ENCODE assay signal across 9 cellular contexts in the genomic region with DNA sequence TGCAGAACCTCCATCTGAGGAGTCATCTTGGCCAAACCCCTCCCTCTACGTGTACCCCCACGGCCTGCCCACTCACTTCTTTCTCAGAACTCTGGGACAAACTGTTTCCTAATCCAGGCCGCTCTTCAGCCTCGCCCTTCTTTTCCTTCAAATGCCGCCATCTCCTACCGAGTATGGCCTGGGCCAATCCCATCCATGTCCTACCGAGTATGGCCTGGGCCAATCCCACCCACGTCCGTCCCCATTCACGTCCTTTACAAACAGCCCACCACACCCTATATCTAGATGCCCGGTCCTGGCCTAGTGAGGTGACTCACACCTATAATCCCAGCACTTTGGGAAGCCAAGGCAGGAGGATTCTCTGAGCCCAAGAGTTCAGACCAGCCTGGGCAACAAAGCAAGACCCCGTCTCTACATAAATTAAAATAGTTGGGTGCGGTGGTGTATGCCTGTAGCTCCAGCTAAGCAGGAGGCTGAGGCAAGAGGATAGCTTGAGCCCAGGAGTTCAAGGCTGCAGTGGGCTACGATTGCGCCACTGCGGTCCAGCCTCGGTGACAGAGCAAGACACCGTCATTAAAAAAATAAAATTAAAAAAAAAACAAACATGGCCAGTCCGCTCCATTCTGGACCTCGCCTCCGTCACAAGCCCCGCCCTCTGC. TPM values are rescaled to one million over a fixed set of nuclear protein-coding genes. Genes with fewer than 3 reads are reported as not detected.
A peak's percentile ranks its signal among the peaks of the same experiment; 100 is the strongest.
DNase-seq lines count a peak whose midpoint lies in the region; ATAC-seq and TF ChIP-seq lines count a peak whose summit lies in the region.
"Had no signal": no experiment of that assay in that cellular context is flagged by ENCODE, and none has a peak within 500 bp of the region (broad histone marks: within the 10 kb centered on the region; RNA-seq: fewer than 3 reads in every experiment).

No MANE protein-coding gene starts in this region.

- peaks cover 4% of the 10 kb centered on the region for H3K4me1 ChIP-seq in iPS-18a (ENCODE audit: control insufficient read depth, low read depth, low read length)

- H3K4me3 ChIP-seq in iPS-18a (ENCODE audit: low read length): peak overlapping the region; percentile 87

- peak overlapping the region; percentile 96 for H3K4me3 Mint-ChIP-seq in HFFc6
- H3K4me3 Mint-ChIP-seq in activated T-helper 2 cell treated with anti-CD3 and anti-CD28 coated beads, Interferon-gamma antibody, Interleukin-2, Interleukin-4, amounts not matched to agents 10 μg/mL and 5 μg/mL and 100 μg/mL, durations not matched to agents 14 hours and 24 hours and 36 hours (ENCODE audit: low read depth): peak overlapping the region; percentile 87
- H3K4me3 Mint-ChIP-seq in stimulated activated naive B cell treated with anti-CD40 and anti-IgM and Interleukin-4, amounts not matched to agents 10 μg/mL and 1 μg/mL and 100 μg/mL, for 72 hours: peak overlapping the region; percentile 99

- H3K9me3 ChIP-seq in iPS-18a (ENCODE audit: control insufficient read depth, low read depth, low read length): no peaks in the 10 kb centered on the region

- H3K27ac ChIP-seq in iPS-18a (ENCODE audit: low read length): no peak overlapping the region

- intact Hi-C loops in activated T-helper 2 cell treated with anti-CD3 and anti-CD28 coated beads, Interferon-gamma antibody, Interleukin-2, Interleukin-4, amounts not matched to agents 10 μg/mL and 5 μg/mL and 100 μg/mL, durations not matched to agents 14 hours and 24 hours and 36 hours (cut with micrococcal nuclease): loop anchor here (5.0 kb wide), 1 partner anchor 180 kb away; no protein-coding TSS in a partner anchor

- no peak for TF ChIP-seq CTCF in HFFc6 (IDR thresholded peaks at IDR 0.05)

- ATAC-seq in stimulated activated naive B cell treated with anti-CD40 and anti-IgM and Interleukin-4, amounts not matched to agents 10 μg/mL and 1 μg/mL and 100 μg/mL, for 72 hours (replicated peaks): no peak

- H3K9me3 Mint-ChIP-seq in HFFc6: peaks cover 8% of the 10 kb centered on the region; the same call in 1 of the 2 replicates
- H3K9me3 Mint-ChIP-seq in activated T-helper 2 cell treated with anti-CD3 and anti-CD28 coated beads, Interferon-gamma antibody, Interleukin-2, Interleukin-4, amounts not matched to agents 10 μg/mL and 5 μg/mL and 100 μg/mL, durations not matched to agents 14 hours and 24 hours and 36 hours: no peaks in the 10 kb centered on the region
- H3K9me3 Mint-ChIP-seq in stimulated activated naive B cell treated with anti-CD40 and anti-IgM and Interleukin-4, amounts not matched to agents 10 μg/mL and 1 μg/mL and 100 μg/mL, for 72 hours: peaks cover 0 to 4% of the 10 kb centered on the region in 2 donors

- peaks cover 28% of the 10 kb centered on the region for H3K4me1 Mint-ChIP-seq in HFFc6 (ENCODE audit: low read depth)
- peaks cover 7% of the 10 kb centered on the region for H3K4me1 Mint-ChIP-seq in activated T-helper 2 cell treated with anti-CD3 and anti-CD28 coated beads, Interferon-gamma antibody, Interleukin-2, Interleukin-4, amounts not matched to agents 10 μg/mL and 5 μg/mL and 100 μg/mL, durations not matched to agents 14 hours and 24 hours and 36 hours (ENCODE audit: low read depth)
- peaks cover 7 to 26% of the 10 kb centered on the region in 2 donors for H3K4me1 Mint-ChIP-seq in stimulated activated naive B cell treated with anti-CD40 and anti-IgM and Interleukin-4, amounts not matched to agents 10 μg/mL and 1 μg/mL and 100 μg/mL, for 72 hours

- peak overlapping the region; percentile 76 for H3K27ac Mint-ChIP-seq in HFFc6
- peak overlapping the region; percentile 82 for H3K27ac Mint-ChIP-seq in activated T-helper 2 cell treated with anti-CD3 and anti-CD28 coated beads, Interferon-gamma antibody, Interleukin-2, Interleukin-4, amounts not matched to agents 10 μg/mL and 5 μg/mL and 100 μg/mL, durations not matched to agents 14 hours and 24 hours and 36 hours
- H3K27ac Mint-ChIP-seq in stimulated activated naive B cell treated with anti-CD40 and anti-IgM and Interleukin-4, amounts not matched to agents 10 μg/mL and 1 μg/mL and 100 μg/mL, for 72 hours: peak overlapping the region; percentile 91

- H3K9ac ChIP-seq in iPS-18a (ENCODE audit: low read length): peak overlapping the region; percentile 25

- peaks cover 4% of the 10 kb centered on the region for H3K27me3 Mint-ChIP-seq in HFFc6 (ENCODE audit: insufficient read depth)
- H3K27me3 Mint-ChIP-seq in activated T-helper 2 cell treated with anti-CD3 and anti-CD28 coated beads, Interferon-gamma antibody, Interleukin-2, Interleukin-4, amounts not matched to agents 10 μg/mL and 5 μg/mL and 100 μg/mL, durations not matched to agents 14 hours and 24 hours and 36 hours (ENCODE audit: low read depth): peaks cover 1% of the 10 kb centered on the region
- H3K27me3 Mint-ChIP-seq in stimulated activated naive B cell treated with anti-CD40 and anti-IgM and Interleukin-4, amounts not matched to agents 10 μg/mL and 1 μg/mL and 100 μg/mL, for 72 hours: no peaks in the 10 kb centered on the region

- no peaks in the 10 kb centered on the region for H3K27me3 ChIP-seq in iPS-18a (ENCODE audit: control insufficient read depth, insufficient read depth, low read length)

- DNase-seq in HFFc6: no peak
- DNase-seq in activated T-helper 2 cell treated with anti-CD3 and anti-CD28 coated beads, Interferon-gamma antibody, Interleukin-2, Interleukin-4, amounts not matched to agents 10 μg/mL and 5 μg/mL and 100 μg/mL, durations not matched to agents 14 hours and 24 hours and 36 hours (ENCODE audit: low spot score): no peak
- no peak for DNase-seq in stimulated activated naive B cell treated with anti-CD40 and anti-IgM and Interleukin-4, amounts not matched to agents 10 μg/mL and 1 μg/mL and 100 μg/mL, for 72 hours
- no peak for DNase-seq in cortex of kidney (lab: John Stamatoyannopoulos, UW)
- no peak for DNase-seq in amniotic stem cell (lab: John Stamatoyannopoulos, UW)
- no peak for DNase-seq in dedifferentiated amniotic fluid mesenchymal stem cell (ENCODE audit: extremely low spot score)

- no peaks in the 10 kb centered on the region for H3K36me3 ChIP-seq in iPS-18a (ENCODE audit: control insufficient read depth, low read depth, low read length)

- H3K36me3 Mint-ChIP-seq in HFFc6 (ENCODE audit: low read depth): no peaks in the 10 kb centered on the region; the same call in 1 of the 2 replicates
- H3K36me3 Mint-ChIP-seq in activated T-helper 2 cell treated with anti-CD3 and anti-CD28 coated beads, Interferon-gamma antibody, Interleukin-2, Interleukin-4, amounts not matched to agents 10 μg/mL and 5 μg/mL and 100 μg/mL, durations not matched to agents 14 hours and 24 hours and 36 hours (ENCODE audit: low read depth): no peaks in the 10 kb centered on the region
- H3K36me3 Mint-ChIP-seq in stimulated activated naive B cell treated with anti-CD40 and anti-IgM and Interleukin-4, amounts not matched to agents 10 μg/mL and 1 μg/mL and 100 μg/mL, for 72 hours: peaks cover 4 to 8% of the 10 kb centered on the region in 2 donors

RNA-seq across cellular contexts. Expression of a gene that starts 1.0 kb away (rescaled TPM):
- total RNA-seq in HFFc6 (2021; fragmentation: NEBNext Ultra II Directional; extraction: Animal tissue kit (Norgen Biotek cat#: 25700)): 10 to 100 TPM; 44.2 to 55.1 (median 49.3) TPM
- total RNA-seq in activated T-helper 2 cell treated with anti-CD3 and anti-CD28 coated beads, Interferon-gamma antibody, Interleukin-2, Interleukin-4, amounts not matched to agents 10 μg/mL and 5 μg/mL and 100 μg/mL, durations not matched to agents 14 hours and 24 hours and 36 hours: 48.0 and 49.1 TPM in 2 replicates

RNA-seq across cellular contexts. Expression of a gene that starts 27.8 kb away (rescaled TPM):
- total RNA-seq in HFFc6 (2021; fragmentation: NEBNext Ultra II Directional; extraction: Animal tissue kit (Norgen Biotek cat#: 25700)): 10 to 100 TPM in 1 of 6 experiments, 1 to 10 TPM in 5; 2.2 to 11.5 (median 3.6) TPM
- total RNA-seq in activated T-helper 2 cell treated with anti-CD3 and anti-CD28 coated beads, Interferon-gamma antibody, Interleukin-2, Interleukin-4, amounts not matched to agents 10 μg/mL and 5 μg/mL and 100 μg/mL, durations not matched to agents 14 hours and 24 hours and 36 hours: 0.25 TPM in 1 of 2 replicates, not detected in the other
- total RNA-seq: lung microvascular endothelial cell; T-helper 1 cell treated with Interleukin-12 subunit alpha and Interleukin-12 subunit beta and Interleukin-4 antibody, amounts not matched to agents 30 ng/mL and 1 ng/mL, for 36 hours had no signal
